8 cellular contexts compared by ENCODE assay signal in the genomic region with DNA sequence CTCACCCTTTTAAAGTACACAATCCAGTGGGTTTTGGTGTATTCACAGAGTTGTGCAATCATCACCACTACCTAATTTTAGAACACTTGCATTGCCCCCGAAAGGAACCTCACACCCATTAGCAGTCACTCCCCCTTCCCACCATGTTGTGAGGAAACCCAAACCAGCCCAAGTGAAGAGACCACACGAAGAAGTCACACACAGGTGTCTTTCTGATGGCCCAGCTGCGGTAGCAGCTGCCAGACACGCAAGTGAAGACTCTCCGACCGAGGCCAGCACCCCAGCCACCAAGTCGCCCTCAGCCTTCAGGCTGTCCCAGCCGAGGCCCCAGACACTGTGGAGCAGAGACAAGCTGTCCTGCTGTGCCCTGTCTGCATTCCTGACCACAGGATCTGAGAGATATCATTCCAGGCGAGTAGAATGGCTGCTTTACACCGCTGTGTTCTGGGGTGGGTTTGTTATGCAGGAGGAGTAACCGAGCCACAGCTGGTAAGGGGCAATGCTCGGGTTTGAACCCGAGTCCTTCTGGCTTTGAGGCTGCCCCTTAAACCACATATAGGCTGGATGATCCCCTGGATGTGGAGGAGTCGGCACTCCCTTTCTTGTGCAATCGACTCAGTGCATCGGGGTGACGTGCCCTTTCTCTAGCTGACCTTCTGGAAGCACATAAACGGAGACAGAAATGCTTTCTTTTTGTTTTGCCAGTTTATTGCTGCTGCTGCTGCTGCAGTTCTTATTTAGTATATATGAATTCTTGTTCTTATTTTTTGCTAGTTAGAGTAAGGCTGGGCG. TPM values are rescaled to one million over a fixed set of nuclear protein-coding genes. Genes with fewer than 3 reads are reported as not detected.
A peak's percentile ranks its signal among the peaks of the same experiment; 100 is the strongest.
DNase-seq lines count a peak whose midpoint lies in the region; ATAC-seq and TF ChIP-seq lines count a peak whose summit lies in the region.

No MANE protein-coding gene starts in this region.

- no peaks in the 10 kb centered on the region for H3K9me3 ChIP-seq in ascending aorta
- H3K9me3 ChIP-seq in mucosa of descending colon, result no peaks in the 10 kb centered on the region

- H3K27ac ChIP-seq in ascending aorta, result peak overlapping the region; percentile 48 to 53
- no peak overlapping the region for H3K27ac ChIP-seq in foreskin keratinocyte

- H3K36me3 ChIP-seq in ascending aorta (no peaks in the 10 kb centered on the region), mucosa of descending colon (ENCODE audit: low read depth) (no peaks in the 10 kb centered on the region)

- peak; percentile 54 for ATAC-seq in GM21526 (IDR thresholded peaks at IDR 0.05; ENCODE audit: low FRiP score, unreplicated experiment)
- peak; percentile 51 for ATAC-seq in mucosa of descending colon
- no peak for ATAC-seq in foreskin keratinocyte

- H3K4me3 ChIP-seq in GM12865 (ENCODE audit: low read depth, low read length) (peak overlapping the region; percentile 47), ascending aorta (peak overlapping the region in 1 of 2 donors; percentile 24), mucosa of descending colon (no peak overlapping the region)

- H3K27me3 ChIP-seq in ascending aorta, result no peaks in the 10 kb centered on the region
- no peaks in the 10 kb centered on the region for H3K27me3 ChIP-seq in foreskin keratinocyte

- TF ChIP-seq CTCF in GM12865 (IDR thresholded peaks at IDR 0.05; ENCODE audit: insufficient read depth, low read depth, low read length, missing control alignments), result no peak
- TF ChIP-seq CTCF in ascending aorta (IDR thresholded peaks at IDR 0.05), result no peak
- no peak for TF ChIP-seq CTCF in mucosa of descending colon (IDR thresholded peaks at IDR 0.05)
- TF ChIP-seq CTCF in foreskin keratinocyte (conservative IDR thresholded peaks at IDR 0.05), result no peak

- DNase-seq in GM12865 (ENCODE audit: low read depth) (peak; percentile 94), HuH-7 (ENCODE audit: low spot score) (peak; percentile 55), ascending aorta (ENCODE audit: low spot score in 2 of 2) (no peak), mucosa of descending colon (peak in 2 of 3 donors; percentile 4 to 56), ureter (ENCODE audit: low spot score) (no peak), foreskin keratinocyte (no peak), DMS53 (lab: John Stamatoyannopoulos, UW) (no peak)

- peaks cover 2 to 13% of the 10 kb centered on the region in 2 donors for H3K4me1 ChIP-seq in ascending aorta
- H3K4me1 ChIP-seq in mucosa of descending colon (ENCODE audit: low read depth), result peaks cover 13% of the 10 kb centered on the region
- H3K4me1 ChIP-seq in foreskin keratinocyte, result no peaks in the 10 kb centered on the region

- intact Hi-C loops in ascending aorta (cut with DNase I) (no loop called here), mucosa of descending colon (cut with DNase I, micrococcal nuclease) (loop anchor here in 1 of 2 donors (10.0 kb wide), 1 partner anchor 66 kb away; no protein-coding TSS in a partner anchor)

RNA-seq across cellular contexts. Expression of gene PTPN1, which starts 59.0 kb away (rescaled TPM):
- 30.2 TPM for total RNA-seq in ascending aorta
- total RNA-seq in mucosa of descending colon, result 10 to 100 TPM; 33.2 to 35.1 (median 33.4) TPM
- total RNA-seq in ureter, result 33.6 TPM
- 74.3 and 80.5 TPM in 2 replicates for total RNA-seq in foreskin keratinocyte
- 48.8 and 49.9 TPM in 2 replicates for polyA plus RNA-seq in foreskin keratinocyte

Comparison
In these comparisons a context has a peak if more than half of its experiments do, and no peak if none do; other contexts are left out.
1. DNase-seq: peak in GM12865 (single experiment), HuH-7 (single experiment) and mucosa of descending colon (2 of 3); none in ascending aorta (0 of 2), ureter (single experiment), foreskin keratinocyte (0 of 2) and DMS53 (single experiment).